In the genomic region with DNA sequence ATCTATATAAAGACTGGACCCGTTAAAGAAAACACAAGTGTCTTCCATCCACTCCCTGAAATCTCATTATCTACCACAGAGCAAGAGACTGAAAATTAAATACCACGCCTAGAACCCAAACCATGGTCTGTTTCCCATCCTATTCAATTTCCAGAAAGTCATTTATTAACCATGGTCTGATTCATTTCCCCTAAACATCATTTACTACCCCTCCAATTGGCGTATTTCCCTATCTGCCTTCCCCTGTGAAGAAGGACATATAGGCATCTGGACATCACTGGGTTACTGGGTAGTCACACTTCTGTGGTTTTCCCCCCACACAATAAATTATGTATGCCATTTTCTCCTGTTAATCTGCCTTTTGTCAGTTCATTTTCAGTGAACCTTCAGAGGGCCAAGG, we compare ENCODE assay signal across 1 cellular context.
TF ChIP-seq lines count a peak whose summit lies in the region.

No MANE protein-coding gene starts in this region.

TF ChIP-seq in SK-N-SH treated with all-trans-retinoic acid at 6 μM for 48 hours, 23 proteins besides CTCF, POLR2A, EP300 and RAD21 (continued from another document):
- TF ChIP-seq, protein P1, sequence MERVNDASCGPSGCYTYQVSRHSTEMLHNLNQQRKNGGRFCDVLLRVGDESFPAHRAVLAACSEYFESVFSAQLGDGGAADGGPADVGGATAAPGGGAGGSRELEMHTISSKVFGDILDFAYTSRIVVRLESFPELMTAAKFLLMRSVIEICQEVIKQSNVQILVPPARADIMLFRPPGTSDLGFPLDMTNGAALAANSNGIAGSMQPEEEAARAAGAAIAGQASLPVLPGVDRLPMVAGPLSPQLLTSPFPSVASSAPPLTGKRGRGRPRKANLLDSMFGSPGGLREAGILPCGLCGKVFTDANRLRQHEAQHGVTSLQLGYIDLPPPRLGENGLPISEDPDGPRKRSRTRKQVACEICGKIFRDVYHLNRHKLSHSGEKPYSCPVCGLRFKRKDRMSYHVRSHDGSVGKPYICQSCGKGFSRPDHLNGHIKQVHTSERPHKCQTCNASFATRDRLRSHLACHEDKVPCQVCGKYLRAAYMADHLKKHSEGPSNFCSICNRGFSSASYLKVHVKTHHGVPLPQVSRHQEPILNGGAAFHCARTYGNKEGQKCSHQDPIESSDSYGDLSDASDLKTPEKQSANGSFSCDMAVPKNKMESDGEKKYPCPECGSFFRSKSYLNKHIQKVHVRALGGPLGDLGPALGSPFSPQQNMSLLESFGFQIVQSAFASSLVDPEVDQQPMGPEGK (CRISPR knock-in tag; IDR thresholded peaks at IDR 0.05; ENCODE audit: borderline replicate concordance) = peak; percentile 97; the same call in 1 of the 2 replicates
- peak; percentile 76 for TF ChIP-seq TCF4 (CRISPR knock-in tag; IDR thresholded peaks at IDR 0.05; ENCODE audit: borderline replicate concordance)
- TF ChIP-seq PPARA (CRISPR knock-in tag; IDR thresholded peaks at IDR 0.05; ENCODE audit: borderline replicate concordance) = no peak
- TF ChIP-seq, protein P2, sequence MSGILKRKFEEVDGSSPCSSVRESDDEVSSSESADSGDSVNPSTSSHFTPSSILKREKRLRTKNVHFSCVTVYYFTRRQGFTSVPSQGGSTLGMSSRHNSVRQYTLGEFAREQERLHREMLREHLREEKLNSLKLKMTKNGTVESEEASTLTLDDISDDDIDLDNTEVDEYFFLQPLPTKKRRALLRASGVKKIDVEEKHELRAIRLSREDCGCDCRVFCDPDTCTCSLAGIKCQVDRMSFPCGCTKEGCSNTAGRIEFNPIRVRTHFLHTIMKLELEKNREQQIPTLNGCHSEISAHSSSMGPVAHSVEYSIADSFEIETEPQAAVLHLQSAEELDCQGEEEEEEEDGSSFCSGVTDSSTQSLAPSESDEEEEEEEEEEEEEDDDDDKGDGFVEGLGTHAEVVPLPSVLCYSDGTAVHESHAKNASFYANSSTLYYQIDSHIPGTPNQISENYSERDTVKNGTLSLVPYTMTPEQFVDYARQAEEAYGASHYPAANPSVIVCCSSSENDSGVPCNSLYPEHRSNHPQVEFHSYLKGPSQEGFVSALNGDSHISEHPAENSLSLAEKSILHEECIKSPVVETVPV (CRISPR knock-in tag; IDR thresholded peaks at IDR 0.05) = peak; percentile 78; the same call in 1 of the 2 replicates
- peak; percentile 91 for TF ChIP-seq ZC3H10 (CRISPR knock-in tag; IDR thresholded peaks at IDR 0.05)
- TF ChIP-seq ZFP3 (CRISPR knock-in tag; IDR thresholded peaks at IDR 0.05) = 0 out of 2 replicates have a peak, but pooled peaks have one; percentile 4
- no peak for TF ChIP-seq OSR1 (CRISPR knock-in tag; IDR thresholded peaks at IDR 0.05)
- TF ChIP-seq, protein P3, sequence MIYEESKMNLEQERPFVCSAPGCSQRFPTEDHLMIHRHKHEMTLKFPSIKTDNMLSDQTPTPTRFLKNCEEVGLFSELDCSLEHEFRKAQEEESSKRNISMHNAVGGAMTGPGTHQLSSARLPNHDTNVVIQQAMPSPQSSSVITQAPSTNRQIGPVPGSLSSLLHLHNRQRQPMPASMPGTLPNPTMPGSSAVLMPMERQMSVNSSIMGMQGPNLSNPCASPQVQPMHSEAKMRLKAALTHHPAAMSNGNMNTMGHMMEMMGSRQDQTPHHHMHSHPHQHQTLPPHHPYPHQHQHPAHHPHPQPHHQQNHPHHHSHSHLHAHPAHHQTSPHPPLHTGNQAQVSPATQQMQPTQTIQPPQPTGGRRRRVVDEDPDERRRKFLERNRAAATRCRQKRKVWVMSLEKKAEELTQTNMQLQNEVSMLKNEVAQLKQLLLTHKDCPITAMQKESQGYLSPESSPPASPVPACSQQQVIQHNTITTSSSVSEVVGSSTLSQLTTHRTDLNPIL (CRISPR knock-in tag; IDR thresholded peaks at IDR 0.05; ENCODE audit: low read depth) = peak; percentile 79
- peak; percentile 94 for TF ChIP-seq TOX (CRISPR knock-in tag; IDR thresholded peaks at IDR 0.05; ENCODE audit: borderline replicate concordance)
- TF ChIP-seq RARB (CRISPR knock-in tag; IDR thresholded peaks at IDR 0.05) = peak; percentile 96
- no peak for TF ChIP-seq ZNF70 (CRISPR knock-in tag; IDR thresholded peaks at IDR 0.05)
- TF ChIP-seq CSDC2 (CRISPR knock-in tag; IDR thresholded peaks at IDR 0.05) = peak; percentile 18; the same call in 1 of the 2 replicates
